In the genomic region with DNA sequence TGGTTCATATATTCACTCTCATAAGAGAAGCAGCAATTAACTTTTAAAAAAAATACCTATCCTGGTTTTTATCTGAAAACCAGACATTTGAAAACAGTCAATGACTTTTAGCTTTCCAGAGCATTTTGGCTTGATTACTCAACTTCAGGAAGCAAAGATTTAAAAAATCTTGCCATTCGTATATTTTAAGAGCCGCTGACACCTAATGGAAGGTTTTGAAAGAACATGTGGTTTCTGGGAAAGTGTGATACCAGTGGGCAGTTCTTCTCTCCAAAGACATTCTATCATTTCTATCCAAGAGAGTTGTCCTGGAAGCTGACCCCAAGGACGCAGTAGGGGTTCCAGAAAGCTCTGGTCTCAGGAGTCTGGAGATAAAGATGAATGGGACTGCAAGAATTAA, we compare ENCODE assay signal across 1 cellular context.
TF ChIP-seq lines count a peak whose summit lies in the region.

No MANE protein-coding gene starts in this region.

TF ChIP-seq in IMR-90, 13 proteins besides CTCF, POLR2A, EP300 and RAD21 (continued from another document):
- TF ChIP-seq, protein P1, sequence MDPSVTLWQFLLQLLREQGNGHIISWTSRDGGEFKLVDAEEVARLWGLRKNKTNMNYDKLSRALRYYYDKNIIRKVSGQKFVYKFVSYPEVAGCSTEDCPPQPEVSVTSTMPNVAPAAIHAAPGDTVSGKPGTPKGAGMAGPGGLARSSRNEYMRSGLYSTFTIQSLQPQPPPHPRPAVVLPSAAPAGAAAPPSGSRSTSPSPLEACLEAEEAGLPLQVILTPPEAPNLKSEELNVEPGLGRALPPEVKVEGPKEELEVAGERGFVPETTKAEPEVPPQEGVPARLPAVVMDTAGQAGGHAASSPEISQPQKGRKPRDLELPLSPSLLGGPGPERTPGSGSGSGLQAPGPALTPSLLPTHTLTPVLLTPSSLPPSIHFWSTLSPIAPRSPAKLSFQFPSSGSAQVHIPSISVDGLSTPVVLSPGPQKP (IDR thresholded peaks at IDR 0.05; ENCODE audit: borderline replicate concordance, low read depth, low read length) = no peak
- TF ChIP-seq SMC3 (IDR thresholded peaks at IDR 0.05; ENCODE audit: low read depth, low read length) = peak; percentile 40
- no peak for TF ChIP-seq CHD1 (IDR thresholded peaks at IDR 0.05; ENCODE audit: low read depth, low read length)
- no peak for TF ChIP-seq MAZ (IDR thresholded peaks at IDR 0.05; ENCODE audit: borderline replicate concordance, low read depth, low read length)
- peak; percentile 35; the same call in 1 of the 2 replicates for TF ChIP-seq CEBPB (IDR thresholded peaks at IDR 0.05; ENCODE audit: low read depth, low read length)
- TF ChIP-seq NFE2L2 (IDR thresholded peaks at IDR 0.05; ENCODE audit: low read depth, low read length) = no peak
- TF ChIP-seq BHLHE40 (IDR thresholded peaks at IDR 0.05; ENCODE audit: low read depth, low read length) = no peak
- TF ChIP-seq MAFK (IDR thresholded peaks at IDR 0.05; ENCODE audit: low read depth, low read length) = no peak
- TF ChIP-seq FOS (IDR thresholded peaks at IDR 0.05; ENCODE audit: low read depth, low read length) = no peak
